ENCODE assay signal across 15 cellular contexts in the genomic region with DNA sequence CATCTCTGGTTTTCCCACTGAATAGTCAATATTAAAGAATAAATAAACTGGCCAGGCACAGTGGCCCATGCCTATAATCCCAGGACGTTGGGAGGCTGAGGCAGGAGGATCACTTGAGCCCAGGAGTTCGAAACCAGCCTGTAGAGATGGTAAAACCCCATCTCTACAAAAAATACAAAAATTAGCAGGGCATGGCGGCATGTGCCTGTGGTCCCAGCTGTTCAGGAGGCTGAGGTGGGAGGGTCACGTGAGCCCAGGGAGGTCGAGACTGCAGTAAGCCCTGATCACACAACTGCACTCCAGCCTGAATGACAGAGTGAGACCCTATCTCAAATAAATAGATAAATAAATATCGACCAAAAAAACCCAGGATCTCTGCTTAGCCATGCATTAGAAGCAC.
"Had no signal": no experiment of that assay in that cellular context is flagged by ENCODE, and none has a peak within 500 bp of the region (broad histone marks: within the 10 kb centered on the region; RNA-seq: fewer than 3 reads in every experiment).

No MANE protein-coding gene starts in this region.

- H3K36me3 ChIP-seq: heart left ventricle, neutrophil, spleen, transverse colon had no signal

- H3K27ac Mint-ChIP-seq: activated T-helper 1 cell treated with anti-CD3 and anti-CD28 coated beads, Interleukin-12 subunit alpha, Interleukin-12 subunit beta, Interleukin-2, Interleukin-4 antibody, amounts not matched to agents 30 ng/mL and 10 ng/mL and 1 ng/mL, durations not matched to agents 14 hours and 24 hours and 36 hours; endodermal cell; naive thymus-derived CD4-positive, alpha-beta T cell; stimulated activated effector memory CD8-positive, alpha-beta T cell treated with anti-CD3 and anti-CD28 coated beads, Interleukin-12 subunit alpha, Interleukin-12 subunit beta, amount 100 ng/mL, for 72 hours; T-cell had no signal

- ATAC-seq: activated CD4-positive, CD25-positive, alpha-beta regulatory T cell treated with anti-CD3 and anti-CD28 coated beads, Interleukin-2, amount 50 U/mL, for 24 hours; heart left ventricle; naive thymus-derived CD4-positive, alpha-beta T cell; stimulated activated effector memory CD8-positive, alpha-beta T cell treated with anti-CD3 and anti-CD28 coated beads, Interleukin-12 subunit alpha, Interleukin-12 subunit beta, amount 100 ng/mL, for 72 hours; T-cell had no signal

- H3K36me3 Mint-ChIP-seq: naive thymus-derived CD4-positive, alpha-beta T cell; stimulated activated effector memory CD8-positive, alpha-beta T cell treated with anti-CD3 and anti-CD28 coated beads, Interleukin-12 subunit alpha, Interleukin-12 subunit beta, amount 100 ng/mL, for 72 hours; T-cell had no signal

- H3K4me3 ChIP-seq: dorsolateral prefrontal cortex, heart left ventricle, spleen, transverse colon had no signal

- H3K4me3 Mint-ChIP-seq: activated T-helper 1 cell treated with anti-CD3 and anti-CD28 coated beads, Interleukin-12 subunit alpha, Interleukin-12 subunit beta, Interleukin-2, Interleukin-4 antibody, amounts not matched to agents 30 ng/mL and 10 ng/mL and 1 ng/mL, durations not matched to agents 14 hours and 24 hours and 36 hours; endodermal cell; naive thymus-derived CD4-positive, alpha-beta T cell; stimulated activated effector memory CD8-positive, alpha-beta T cell treated with anti-CD3 and anti-CD28 coated beads, Interleukin-12 subunit alpha, Interleukin-12 subunit beta, amount 100 ng/mL, for 72 hours; T-cell had no signal

- DNase-seq: activated CD4-positive, alpha-beta T cell treated with anti-CD3 and anti-CD28 coated beads, Interleukin-2, amount 50 U/mL, for 1 hour; activated naive CD4-positive, alpha-beta T cell treated with Interleukin-2 at 50 U/mL for 16 hours; heart left ventricle; naive thymus-derived CD4-positive, alpha-beta T cell; spleen; T-cell; T-helper 9 cell; transverse colon had no signal

- H3K4me1 ChIP-seq: transverse colon had no signal

- H3K9me3 ChIP-seq: neutrophil, SK-N-SH, spleen, transverse colon had no signal

- H3K27me3 ChIP-seq: dorsolateral prefrontal cortex, neutrophil, spleen, transverse colon had no signal

- H3K27ac ChIP-seq: heart left ventricle, neutrophil, transverse colon had no signal

- H3K9me3 Mint-ChIP-seq: activated T-helper 1 cell treated with anti-CD3 and anti-CD28 coated beads, Interleukin-12 subunit alpha, Interleukin-12 subunit beta, Interleukin-2, Interleukin-4 antibody, amounts not matched to agents 30 ng/mL and 10 ng/mL and 1 ng/mL, durations not matched to agents 14 hours and 24 hours and 36 hours; stimulated activated effector memory CD8-positive, alpha-beta T cell treated with anti-CD3 and anti-CD28 coated beads, Interleukin-12 subunit alpha, Interleukin-12 subunit beta, amount 100 ng/mL, for 72 hours; T-cell had no signal

- H3K4me1 Mint-ChIP-seq: stimulated activated effector memory CD8-positive, alpha-beta T cell treated with anti-CD3 and anti-CD28 coated beads, Interleukin-12 subunit alpha, Interleukin-12 subunit beta, amount 100 ng/mL, for 72 hours; T-cell had no signal
